Comparison of ENCODE assay signal across 8 cellular contexts in the genomic region with DNA sequence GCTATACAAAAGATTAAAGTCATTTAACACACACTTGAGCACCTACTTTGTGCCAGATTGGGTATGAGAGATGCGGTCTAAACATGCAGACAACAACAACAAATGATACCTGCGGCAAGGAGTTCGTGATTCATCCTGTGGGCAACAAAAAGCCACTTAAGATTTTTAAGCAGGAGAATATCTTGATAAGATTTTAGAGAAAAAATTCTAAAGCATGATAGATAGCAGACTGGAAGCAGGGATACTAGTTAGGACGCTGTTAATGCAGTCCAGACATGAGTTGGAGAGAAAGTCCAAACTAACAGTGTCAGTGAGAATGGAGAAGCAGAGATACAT. TPM values are rescaled to one million over a fixed set of nuclear protein-coding genes. Genes with fewer than 3 reads are reported as not detected.
A peak's percentile ranks its signal among the peaks of the same experiment; 100 is the strongest.
DNase-seq lines count a peak whose midpoint lies in the region; ATAC-seq and TF ChIP-seq lines count a peak whose summit lies in the region.

No MANE protein-coding gene starts in this region.

- no peaks in the 10 kb centered on the region for H3K9me3 Mint-ChIP-seq in naive B cell

- TF ChIP-seq CTCF in ascending aorta (IDR thresholded peaks at IDR 0.05): no peak

- peaks cover 0 to 15% (median 8%) of the 10 kb centered on the region in 3 donors for H3K27me3 Mint-ChIP-seq in naive B cell

- no peaks in the 10 kb centered on the region for H3K27me3 ChIP-seq in ascending aorta

- no peaks in the 10 kb centered on the region for H3K36me3 Mint-ChIP-seq in naive B cell

- DNase-seq in stimulated activated naive CD4-positive, alpha-beta T cell treated with Interleukin-2 at 50 U/mL for 16 hours (lab: John Stamatoyannopoulos, UW): peak; percentile 6
- no peak for DNase-seq in stimulated activated naive CD4-positive, alpha-beta T cell (lab: John Stamatoyannopoulos, UW)
- no peak for DNase-seq in ascending aorta (ENCODE audit: low spot score in 2 of 2)
- DNase-seq in naive B cell: no peak
- DNase-seq in SW480 (ENCODE audit: low spot score): no peak
- DNase-seq in posterior cingulate gyrus: no peak
- DNase-seq in activated gamma-delta T cell (lab: John Stamatoyannopoulos, UW): no peak
- DNase-seq in activated CD4-positive, alpha-beta T cell treated with anti-CD3 and anti-CD28 coated beads, Interleukin-2, amount 50 U/mL, for 1 hour: no peak

- peak overlapping the region; percentile 97 to 100 (median 99) for H3K27ac Mint-ChIP-seq in naive B cell

- H3K4me1 ChIP-seq in ascending aorta: peaks cover 2 to 25% of the 10 kb centered on the region in 2 donors

- H3K4me3 ChIP-seq in ascending aorta: peak overlapping the region; percentile 96 to 100

- peak overlapping the region; percentile 85 to 100 for H3K27ac ChIP-seq in ascending aorta

- H3K4me1 Mint-ChIP-seq in naive B cell: peaks cover 37 to 42% (median 39%) of the 10 kb centered on the region in 3 donors

- peak overlapping the region in 5 of 8 donors; percentile 84 to 100 (median 92) for H3K4me3 Mint-ChIP-seq in naive B cell

- intact Hi-C loops in ascending aorta (cut with DNase I): loop anchor here (2.0 to 10.0 kb wide), 2 partner anchors 216 to 1262 kb away; a partner anchor contains a TSS
- intact Hi-C loops in posterior cingulate gyrus (cut with DNase I): loop anchor here (5.0 kb wide), 2 partner anchors 46 to 169 kb away; a partner anchor contains a TSS

- H3K9me3 ChIP-seq in ascending aorta: no peaks in the 10 kb centered on the region

- H3K36me3 ChIP-seq in ascending aorta: no peaks in the 10 kb centered on the region

- no peak for ATAC-seq in naive B cell (ENCODE audit: low read depth in 2 of 2)

RNA-seq across cellular contexts. Expression of a gene that starts 1.6 kb away (rescaled TPM):
- total RNA-seq in ascending aorta: 16.1 TPM
- 100 to 1,000 TPM in 1 of 6 donors, 10 to 100 TPM in 5; 29.8 to 112 (median 53.0) TPM for polyA plus RNA-seq in naive B cell (ENCODE audit: low read depth in 6 of 6)
